Comparison of ENCODE assay signal across 2 cellular contexts in genomic region chr7:153047569-153047968, GRCh38.
TF ChIP-seq lines count a peak whose summit lies in the region.

No MANE protein-coding gene starts in this region.

TF ChIP-seq in GM23338, 12 proteins besides CTCF, POLR2A, EP300 and RAD21:
- TF ChIP-seq REST (IDR thresholded peaks at IDR 0.05; ENCODE audit: unreplicated experiment) (no peak), EZH2phosphoT487 (IDR thresholded peaks at IDR 0.05; ENCODE audit: unreplicated experiment) (no peak), ZNF331 (CRISPR knock-in tag; IDR thresholded peaks at IDR 0.05; ENCODE audit: low read depth) (no peak), NANOG (IDR thresholded peaks at IDR 0.05; ENCODE audit: borderline replicate concordance) (no peak), CREB1 (CRISPR knock-in tag; IDR thresholded peaks at IDR 0.05; ENCODE audit: low read depth) (no peak), POLR2AphosphoS5 (IDR thresholded peaks at IDR 0.05; ENCODE audit: low read depth) (no peak)

TF ChIP-seq in neural cell, 6 proteins besides CTCF, POLR2A, EP300 and RAD21:
- TF ChIP-seq REST (IDR thresholded peaks at IDR 0.05; ENCODE audit: borderline replicate concordance) (peak; percentile 76), SMC3 (conservative IDR thresholded peaks at IDR 0.05; ENCODE audit: poor library complexity) (peak; percentile 23), EZH2 (IDR thresholded peaks at IDR 0.05; ENCODE audit: borderline replicate concordance, insufficient read depth, low read length, poor library complexity, severe bottlenecking) (no peak), TAF1 (IDR thresholded peaks at IDR 0.05; ENCODE audit: low read depth) (no peak), POLR2AphosphoS5 (IDR thresholded peaks at IDR 0.05) (peak; percentile 58), MXI1 (conservative IDR thresholded peaks at IDR 0.05; ENCODE audit: poor library complexity, severe bottlenecking) (peak; percentile 33)
